ENCODE assay signal across 8 cellular contexts in genomic region chrX:129932792-129933321, GRCh38. TPM values are rescaled to one million over a fixed set of nuclear protein-coding genes. Genes with fewer than 3 reads are reported as not detected.
DNase-seq lines count a peak whose midpoint lies in the region; ATAC-seq, FAIRE-seq and TF ChIP-seq lines count a peak whose summit lies in the region.

No MANE protein-coding gene starts in this region.

- no peak for FAIRE-seq in H1 (lab: Jason Lieb, UNC)

- 0% methylated on average over 2 of the region's 50 CpGs; no CpG with 5 or more reads in 1 of the 2 experiments for WGBS in H1 (ENCODE audit: extremely low coverage in 1 of 2, insufficient coverage in 1 of 2, insufficient read length in 1 of 2, insufficient replicate concordance in 2 of 2, low coverage in 1 of 2, low lambda C conversion rate in 2 of 2, missing lambda C conversion rate in 1 of 2), 2 experiments

- H2AK5ac ChIP-seq in H1 (ENCODE audit: low read depth, low read length): no peak overlapping the region

- H2BK120ac ChIP-seq in H1 (replicated peaks; ENCODE audit: low read depth, low read length): no peak overlapping the region

- TF ChIP-seq RAD21 in H1 (IDR thresholded peaks at IDR 0.05 in 1 of 2, conservative IDR thresholded peaks at IDR 0.05 in 1 of 2; ENCODE audit: low read depth in 2 of 2, low read length in 2 of 2): no peak

- CTCF ChIA-PET in H1 (lab: Charles Lee; ENCODE audit: partially characterized antibody): interaction anchor here (1.3 to 1.5 kb wide), 2 partner anchors 14 to 95 kb away, joined by 3 to 4 read pairs; no protein-coding TSS in a partner anchor

- TF ChIP-seq CTCF in C4-2B (conservative IDR thresholded peaks at IDR 0.05): no peak
- TF ChIP-seq CTCF in OCI-LY3 (IDR thresholded peaks at IDR 0.05; ENCODE audit: low read depth, low read length): no peak
- no peak for TF ChIP-seq CTCF in H1 (IDR thresholded peaks at IDR 0.05; ENCODE audit: control extremely low read depth in 1 of 3, insufficient read depth in 1 of 3, low read depth in 1 of 3, low read length in 3 of 3)
- TF ChIP-seq CTCF in nephron (IDR thresholded peaks at IDR 0.05; ENCODE audit: unreplicated experiment in 3 of 3): no peak
- no peak for TF ChIP-seq CTCF in GM20000 (IDR thresholded peaks at IDR 0.05; ENCODE audit: extremely low read depth, missing control alignments)

- POLR2A ChIA-PET in H1 (lab: Charles Lee; ENCODE audit: partially characterized antibody): interaction anchor here (0.9 to 3.1 kb wide), 4 partner anchors 21 to 50 kb away, joined by 3 to 9 read pairs (median 4); partner anchors contain the start of gene UTP14A

- no peak overlapping the region for H3K56ac ChIP-seq in H1 (replicated peaks; ENCODE audit: insufficient read length, low read depth, low read length)

- peaks cover 4% of the 10 kb centered on the region for H3K36me3 ChIP-seq in OCI-LY3 (replicated peaks; ENCODE audit: low read depth, low read length)
- peaks cover 0 to 6% (median 3%) of the 10 kb centered on the region in 4 experiments; a peak in 3 of 8 replicates for H3K36me3 ChIP-seq in H1 (ENCODE audit: control insufficient read depth in 2 of 4, insufficient read depth in 4 of 4, low read length in 3 of 4)

- H3K36me3 Mint-ChIP-seq in nephron (ENCODE audit: low read depth): peaks cover 9% of the 10 kb centered on the region

- no peak overlapping the region; the same call in 1 of the 2 replicates for H4K8ac ChIP-seq in H1 (ENCODE audit: extremely low read depth, insufficient read depth, low read length)

- H3K27me3 Mint-ChIP-seq in nephron (ENCODE audit: low read depth): peaks cover 37% of the 10 kb centered on the region

- no peak overlapping the region for H3K14ac ChIP-seq in H1 (ENCODE audit: insufficient read length)

- H3K4me1 ChIP-seq in OCI-LY3 (ENCODE audit: low read length) (0 out of 2 replicates have a peak, but pooled peaks cover 4% of the 10 kb centered on the region), H1 (replicated peaks in 1 of 4; ENCODE audit: control insufficient read depth in 3 of 4, insufficient read depth in 4 of 4, low read length in 3 of 4) (peaks cover 0 to 5% (median 3%) of the 10 kb centered on the region in 4 experiments; a peak in 4 of 7 replicates)

- no peak overlapping the region for H4K91ac ChIP-seq in H1 (replicated peaks; ENCODE audit: insufficient read length, low read length)

- no peak overlapping the region for H3K4ac ChIP-seq in H1 (replicated peaks; ENCODE audit: insufficient read length, low read depth, low read length)

- no peak for TF ChIP-seq POLR2A in H1 (IDR thresholded peaks at IDR 0.05; ENCODE audit: control extremely low read depth in 1 of 2, low read depth in 2 of 2, low read length in 2 of 2)

- no peak overlapping the region for H2BK15ac ChIP-seq in H1 (ENCODE audit: low read length)

- no peaks in the 10 kb centered on the region for H3K79me1 ChIP-seq in H1 (ENCODE audit: low read depth, low read length)

- no peak overlapping the region for H3K18ac ChIP-seq in H1 (ENCODE audit: extremely low read depth, low read length)

- H3K27me3 ChIP-seq in OCI-LY3 (ENCODE audit: low read depth, low read length) (0 out of 2 replicates have a peak, but pooled peaks cover 5% of the 10 kb centered on the region), H1 (replicated peaks in 1 of 4; ENCODE audit: control insufficient read depth in 3 of 4, extremely low read depth in 1 of 4, insufficient read depth in 3 of 4, low read length in 3 of 4) (peaks cover 34 to 47% (median 44%) of the 10 kb centered on the region in 4 experiments)

- ATAC-seq in GM19455 (IDR thresholded peaks at IDR 0.05; ENCODE audit: unreplicated experiment) (peak; percentile 23), HG03439 (IDR thresholded peaks at IDR 0.05; ENCODE audit: unreplicated experiment) (no peak)

- H3K9ac ChIP-seq in OCI-LY3 (ENCODE audit: low read length): peak overlapping the region; percentile 43
- no peak overlapping the region for H3K9ac ChIP-seq in H1 (replicated peaks in 1 of 4; ENCODE audit: extremely low read depth in 1 of 4, low read depth in 3 of 4, low read length in 3 of 4)

- peak overlapping the region; percentile 72 for H3K4me3 ChIP-seq in OCI-LY3 (ENCODE audit: low read length)
- H3K4me3 ChIP-seq in H1 (ENCODE audit: extremely low read depth in 1 of 4, insufficient read depth in 2 of 4, low read depth in 3 of 4, low read length in 4 of 4): peak overlapping the region; percentile 14 to 57 (median 35); a peak in 6 of 8 replicates

- H3K9me3 Mint-ChIP-seq in nephron: peaks cover 6% of the 10 kb centered on the region

- H3K79me2 ChIP-seq in OCI-LY3 (ENCODE audit: low read length): no peaks in the 10 kb centered on the region
- no peaks in the 10 kb centered on the region for H3K79me2 ChIP-seq in H1 (ENCODE audit: control insufficient read depth in 1 of 2, insufficient read depth in 2 of 2, low read length in 2 of 2)

- H2BK5ac ChIP-seq in H1 (ENCODE audit: low read depth, low read length): no peak overlapping the region

- H3K9me3 ChIP-seq in OCI-LY3 (ENCODE audit: insufficient read depth, low read length) (no peaks in the 10 kb centered on the region), H1 (ENCODE audit: insufficient read depth in 2 of 2, low read depth in 1 of 2, low read length in 1 of 2) (no peaks in the 10 kb centered on the region)

- H3K23me2 ChIP-seq in H1 (ENCODE audit: low read depth, low read length): no peaks in the 10 kb centered on the region; the same call in 1 of the 2 replicates

- peak overlapping the region; percentile 55 for H3K4me2 ChIP-seq in OCI-LY3 (ENCODE audit: low read length)
- H3K4me2 ChIP-seq in H1 (ENCODE audit: insufficient read depth in 1 of 2, low read depth in 2 of 2, low read length in 2 of 2): peak overlapping the region; percentile 64 to 71

- H4K20me1 ChIP-seq in OCI-LY3 (ENCODE audit: insufficient read depth, low read length): no peaks in the 10 kb centered on the region
- peaks cover 0 to 3% of the 10 kb centered on the region in 2 experiments for H4K20me1 ChIP-seq in H1 (replicated peaks in 1 of 2; ENCODE audit: control insufficient read depth in 1 of 2, insufficient read depth in 2 of 2, low read length in 2 of 2)

- peak overlapping the region; percentile 60 to 75 (median 61) for H3K4me3 Mint-ChIP-seq in nephron

- H3K23ac ChIP-seq in H1 (ENCODE audit: insufficient read length): no peak overlapping the region

- DNase-seq in H1 (ENCODE audit: low read depth in 1 of 2, low spot score in 2 of 2): no peak
- DNase-seq in globus pallidus (ENCODE audit: low spot score): no peak
- DNase-seq in GM20000 (ENCODE audit: low spot score): no peak

- H4K5ac ChIP-seq in H1 (ENCODE audit: insufficient read length, low read depth, low read length): no peak overlapping the region

- H2AFZ ChIP-seq in OCI-LY3 (ENCODE audit: low read depth, low read length): no peak overlapping the region
- no peak overlapping the region for H2AFZ ChIP-seq in H1 (ENCODE audit: low read length)

- peak overlapping the region; percentile 86 for H3K27ac ChIP-seq in C4-2B
- no peak overlapping the region for H3K27ac ChIP-seq in OCI-LY3 (ENCODE audit: low read length)
- no peak overlapping the region for H3K27ac ChIP-seq in H1 (ENCODE audit: low read depth, low read length)

- no peak overlapping the region for H2BK12ac ChIP-seq in H1 (ENCODE audit: low read depth, low read length)

- H3K27ac Mint-ChIP-seq in nephron: no peak overlapping the region

- H3K4me1 Mint-ChIP-seq in nephron: peaks cover 6% of the 10 kb centered on the region

- H2BK20ac ChIP-seq in H1 (ENCODE audit: low read length): no peak overlapping the region

- no peak for TF ChIP-seq EP300 in H1 (IDR thresholded peaks at IDR 0.05; ENCODE audit: borderline replicate concordance in 1 of 2, low read depth in 2 of 2, low read length in 2 of 2)

TF ChIP-seq in H1, 55 proteins besides CTCF, POLR2A, EP300 and RAD21 (continues in another document):
- no peak for TF ChIP-seq TAF7 (optimal IDR thresholded peaks at IDR 0.05; ENCODE audit: borderline replicate concordance, low read depth, low read length)

RNA-seq across cellular contexts. Expression of gene UTP14A, which starts 26.9 kb away (rescaled TPM):
- total RNA-seq in H1 (2021; fragmentation: NEBNext Ultra II Directional; extraction: Animal tissue kit (Norgen Biotek cat#: 25700)): 24.0 and 25.7 TPM in 2 replicates
- 3.5 and 4.5 TPM in 2 replicates for polyA plus RNA-seq in H1 (2011; rRNA removed)
- 10.6 TPM for polyA plus RNA-seq in H1 (2011; cell fraction: cytosol; rRNA removed)
- polyA plus RNA-seq in H1 (2011; cell fraction: nucleus; rRNA removed): 7.8 TPM
- 17.3 to 24.6 TPM (median 19.5 TPM) in 4 replicates for polyA plus RNA-seq in H1 (2012, experiment 1 of 2)
- polyA plus RNA-seq in H1 (2012, experiment 2 of 2): 3.3 TPM
- 20.7 TPM for polyA plus RNA-seq in H1 (2013, experiment 1 of 2)
- 18.6 TPM for polyA plus RNA-seq in H1 (2013, experiment 2 of 2)
- polyA minus RNA-seq in H1 (2011; rRNA and poly(A)+ RNA removed): 5.5 and 7.8 TPM in 2 replicates
- polyA minus RNA-seq in H1 (2011; cell fraction: cytosol; rRNA and poly(A)+ RNA removed): 8.4 TPM
- polyA minus RNA-seq in H1 (2011; cell fraction: nucleus; rRNA and poly(A)+ RNA removed): 7.7 TPM

RNA-seq across cellular contexts. Expression of gene BCORL1, which starts 49.6 kb away (rescaled TPM):
- 6.2 and 9.0 TPM in 2 replicates for total RNA-seq in H1 (2021; fragmentation: NEBNext Ultra II Directional; extraction: Animal tissue kit (Norgen Biotek cat#: 25700))
- 1.4 and 1.9 TPM in 2 replicates for polyA plus RNA-seq in H1 (2011; rRNA removed)
- 0.72 TPM for polyA plus RNA-seq in H1 (2011; cell fraction: cytosol; rRNA removed)
- 2.2 TPM for polyA plus RNA-seq in H1 (2011; cell fraction: nucleus; rRNA removed)
- 4.8 to 6.0 TPM (median 5.2 TPM) in 4 replicates for polyA plus RNA-seq in H1 (2012, experiment 1 of 2)
- polyA plus RNA-seq in H1 (2012, experiment 2 of 2): 4.5 TPM
- 1.8 TPM for polyA plus RNA-seq in H1 (2013, experiment 1 of 2)
- polyA plus RNA-seq in H1 (2013, experiment 2 of 2): 1.8 TPM
- 1.7 and 1.9 TPM in 2 replicates for polyA minus RNA-seq in H1 (2011; rRNA and poly(A)+ RNA removed)
- polyA minus RNA-seq in H1 (2011; cell fraction: cytosol; rRNA and poly(A)+ RNA removed): 3.3 TPM
- 2.1 TPM for polyA minus RNA-seq in H1 (2011; cell fraction: nucleus; rRNA and poly(A)+ RNA removed)
